In genomic region chr7:35762781-35763180, GRCh38 we compare ENCODE assay signal across 17 cellular contexts. TPM values are rescaled to one million over a fixed set of nuclear protein-coding genes. Genes with fewer than 3 reads are reported as not detected.
A peak's percentile ranks its signal among the peaks of the same experiment; 100 is the strongest.
DNase-seq lines count a peak whose midpoint lies in the region; ATAC-seq and TF ChIP-seq lines count a peak whose summit lies in the region.
"Had no signal": no experiment of that assay in that cellular context is flagged by ENCODE, and none has a peak within 500 bp of the region (broad histone marks: within the 10 kb centered on the region; RNA-seq: fewer than 3 reads in every experiment).

No MANE protein-coding gene starts in this region.

- H3K9ac ChIP-seq in mesendoderm (ENCODE audit: low read length), result no peak overlapping the region

- H3K79me2 ChIP-seq in mesendoderm (ENCODE audit: control insufficient read depth, insufficient read depth, low read length), result no peaks in the 10 kb centered on the region

- H3K4me3 Mint-ChIP-seq in chondrocyte (ENCODE audit: unreplicated experiment), result no peak overlapping the region
- H3K4me3 Mint-ChIP-seq: CD14-positive monocyte had no signal

- H3K4me1 ChIP-seq in heart left ventricle (peaks cover 0 to 44% (median 16%) of the 10 kb centered on the region in 12 donors), right atrium auricular region (peaks cover 0 to 30% of the 10 kb centered on the region in 2 donors), mesendoderm (ENCODE audit: control insufficient read depth, low read depth, low read length) (no peaks in the 10 kb centered on the region), uterus (no peaks in the 10 kb centered on the region)

- peaks cover 48% of the 10 kb centered on the region for H3K4me1 Mint-ChIP-seq in chondrocyte (ENCODE audit: low read depth)
- H3K4me1 Mint-ChIP-seq: CD14-positive monocyte had no signal

- H3K4me2 ChIP-seq in mesendoderm (ENCODE audit: low read length), result no peak overlapping the region

- H3K4me3 ChIP-seq in heart left ventricle, result no peak overlapping the region
- H3K4me3 ChIP-seq in right atrium auricular region, result no peak overlapping the region
- H3K4me3 ChIP-seq in mesendoderm (ENCODE audit: low read length), result no peak overlapping the region
- H3K4me3 ChIP-seq in uterus, result no peak overlapping the region

- H3K18ac ChIP-seq in mesendoderm (ENCODE audit: low read length), result no peak overlapping the region

- TF ChIP-seq POLR2A in heart left ventricle (IDR thresholded peaks at IDR 0.05) (no peak), uterus (IDR thresholded peaks at IDR 0.05) (no peak)

- TF ChIP-seq CTCF in heart left ventricle (IDR thresholded peaks at IDR 0.05) (no peak), right atrium auricular region (IDR thresholded peaks at IDR 0.05) (no peak), chondrocyte (IDR thresholded peaks at IDR 0.05) (no peak), uterus (IDR thresholded peaks at IDR 0.05) (no peak)

- DNase-seq in heart left ventricle (no peak), right atrium auricular region (ENCODE audit: low spot score) (no peak), chondrocyte (ENCODE audit: low spot score) (no peak), mesendoderm (peak; percentile 54), uterus (no peak), GM03348 (ENCODE audit: low spot score) (no peak), putamen (ENCODE audit: low spot score) (no peak)
- DNase-seq: COR-L47, DMS53, MM.1S, NCI-H1105 treated with DMSO at 0.1 percent for 48 hours, NCI-H187 treated with DMSO at 0.1 percent for 48 hours, NCI-H2171 treated with DMSO at 0.1 percent for 48 hours, NCI-H510A had no signal

- no peak overlapping the region for H2BK120ac ChIP-seq in mesendoderm (ENCODE audit: low read depth, low read length)

- no peak overlapping the region for H3K23ac ChIP-seq in mesendoderm (ENCODE audit: low read length)

- ATAC-seq in heart left ventricle (no peak), GM19455 (IDR thresholded peaks at IDR 0.05; ENCODE audit: unreplicated experiment) (no peak)
- ATAC-seq: HepG2 had no signal

- H4K5ac ChIP-seq in mesendoderm (ENCODE audit: low read length), result no peak overlapping the region

- H3K9me3 ChIP-seq in heart left ventricle (peaks cover 0 to 6% (median 0%) of the 10 kb centered on the region in 12 donors), right atrium auricular region (no peaks in the 10 kb centered on the region), uterus (no peaks in the 10 kb centered on the region)

- no peak overlapping the region for H2BK5ac ChIP-seq in mesendoderm (ENCODE audit: low read length)

- no peaks in the 10 kb centered on the region for H3K9me3 Mint-ChIP-seq in chondrocyte (ENCODE audit: low read depth)

- no peak overlapping the region for H2AK5ac ChIP-seq in mesendoderm (ENCODE audit: low read length)

- H3K36me3 Mint-ChIP-seq in chondrocyte (ENCODE audit: low read depth), result peaks cover 2% of the 10 kb centered on the region
- H3K36me3 Mint-ChIP-seq: CD14-positive monocyte had no signal

- H3K27me3 Mint-ChIP-seq in chondrocyte (ENCODE audit: low read depth), result no peaks in the 10 kb centered on the region

- H4K8ac ChIP-seq in mesendoderm (ENCODE audit: low read depth, low read length), result no peak overlapping the region

- no peaks in the 10 kb centered on the region for H3K27me3 ChIP-seq in heart left ventricle
- H3K27me3 ChIP-seq in right atrium auricular region, result no peaks in the 10 kb centered on the region
- H3K27me3 ChIP-seq in mesendoderm (ENCODE audit: insufficient read depth, low read length, poor library complexity), result no peaks in the 10 kb centered on the region
- no peaks in the 10 kb centered on the region for H3K27me3 ChIP-seq in uterus

- no peak overlapping the region for H3K56ac ChIP-seq in mesendoderm (ENCODE audit: low read length)

- H3K27ac Mint-ChIP-seq in chondrocyte (ENCODE audit: unreplicated experiment), result peak overlapping the region; percentile 50
- H3K27ac Mint-ChIP-seq: CD14-positive monocyte had no signal

- H2BK15ac ChIP-seq in mesendoderm (replicated peaks; ENCODE audit: low read depth), result no peak overlapping the region

- H3K27ac ChIP-seq in heart left ventricle, result peak overlapping the region in 7 of 12 donors; percentile 16 to 74 (median 68)
- no peak overlapping the region for H3K27ac ChIP-seq in right atrium auricular region
- H3K27ac ChIP-seq in mesendoderm (ENCODE audit: low read depth, low read length), result no peak overlapping the region
- H3K27ac ChIP-seq in uterus, result peak overlapping the region; percentile 27 to 33

- H3K36me3 ChIP-seq in heart left ventricle (no peaks in the 10 kb centered on the region), right atrium auricular region (no peaks in the 10 kb centered on the region), mesendoderm (ENCODE audit: control insufficient read depth, insufficient read depth, low read length) (no peaks in the 10 kb centered on the region), uterus (no peaks in the 10 kb centered on the region)

- 33 to 38% (median 36%) methylated on average over 3 of the region's 3 CpGs for WGBS in heart left ventricle, 4 donors
- no CpG with 5 or more reads among the region's 3 CpGs for WGBS in mesendoderm (ENCODE audit: extremely low coverage, insufficient coverage, low lambda C conversion rate)

- no peak overlapping the region for H3K4ac ChIP-seq in mesendoderm (ENCODE audit: low read depth, low read length)

- intact Hi-C loops in heart left ventricle (cut with DNase I) (loop anchor here in 1 of 10 donors (5.0 kb wide), 1 partner anchor 40 kb away; the partner anchor contains the start of gene SEPTIN7), uterus (cut with DNase I; ENCODE audit: low total_unique reads) (no loop called here)

- H3K79me1 ChIP-seq in mesendoderm (ENCODE audit: low read length), result no peaks in the 10 kb centered on the region

RNA-seq across cellular contexts. Expression of gene SEPTIN7, which starts 38.1 kb away (rescaled TPM):
- total RNA-seq in heart left ventricle, result 100 to 1,000 TPM; 133 to 232 (median 200) TPM
- 100 to 1,000 TPM; 119 to 200 TPM for polyA plus RNA-seq in heart left ventricle
- total RNA-seq in right atrium auricular region, result 100 to 1,000 TPM; 155 to 171 TPM
- 380 to 386 TPM (median 383 TPM) in 3 replicates for total RNA-seq in chondrocyte
- polyA plus RNA-seq in mesendoderm (2013, experiment 1 of 2), result 174 TPM
- polyA plus RNA-seq in mesendoderm (2013, experiment 2 of 2), result 173 TPM
- total RNA-seq in uterus, result 100 to 1,000 TPM; 251 to 503 (median 267) TPM

Comparison
In these comparisons a context has a peak if more than half of its experiments do, and no peak if none do; other contexts are left out.
1. H3K27ac ChIP-seq: peak in heart left ventricle (7 of 12) and uterus (2 of 2); none in right atrium auricular region (0 of 2) and mesendoderm (single experiment).